Comparison of ENCODE assay signal across 30 cellular contexts in the genomic region with DNA sequence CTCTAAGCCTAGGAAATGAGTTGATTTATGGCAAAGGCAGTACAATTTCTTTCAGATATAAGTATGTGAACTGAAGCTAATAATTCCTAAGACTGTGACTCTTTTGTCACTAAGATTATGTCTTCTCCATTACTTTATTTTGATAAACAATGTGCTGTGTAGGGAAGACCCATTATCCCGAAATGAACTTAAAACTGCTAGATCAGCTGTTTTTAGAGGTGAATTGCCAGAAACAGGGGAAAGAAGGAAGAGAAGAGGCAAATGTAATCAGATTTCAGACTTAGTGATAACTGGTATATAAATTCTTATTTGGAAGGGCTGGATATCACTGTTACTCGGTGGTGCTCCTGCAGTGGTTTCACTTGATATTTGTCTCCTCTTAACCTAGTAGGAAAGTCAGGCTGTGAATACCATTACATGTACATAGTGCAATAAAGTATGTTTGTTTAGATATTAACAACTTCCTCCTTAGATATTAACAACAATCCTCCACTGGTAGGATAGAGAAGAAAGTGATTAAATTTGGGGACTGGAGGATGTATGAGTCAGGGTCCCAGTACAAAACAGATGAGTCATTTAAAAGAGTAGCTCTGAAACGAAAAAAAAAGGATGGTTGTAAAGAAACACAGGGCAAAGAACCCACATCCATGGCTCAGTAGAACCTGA.
DNase-seq lines count a peak whose midpoint lies in the region; ATAC-seq and TF ChIP-seq lines count a peak whose summit lies in the region.
"Had no signal": no experiment of that assay in that cellular context is flagged by ENCODE, and none has a peak within 500 bp of the region (broad histone marks: within the 10 kb centered on the region; RNA-seq: fewer than 3 reads in every experiment).

No MANE protein-coding gene starts in this region.

- H3K36me3 ChIP-seq in RWPE2 (ENCODE audit: low read depth): no peaks in the 10 kb centered on the region
- H3K36me3 ChIP-seq in A673 (ENCODE audit: insufficient read depth, low read length, poor library complexity, severe bottlenecking): no peaks in the 10 kb centered on the region
- H3K36me3 ChIP-seq: neural progenitor cell, spleen, suprapubic skin had no signal

- H3K27me3 ChIP-seq in RWPE2 (ENCODE audit: insufficient read depth, poor library complexity, severe bottlenecking) (no peaks in the 10 kb centered on the region), foreskin keratinocyte (no peaks in the 10 kb centered on the region), A673 (replicated peaks; ENCODE audit: insufficient read depth, low read depth, low read length, poor library complexity) (no peaks in the 10 kb centered on the region)
- H3K27me3 ChIP-seq: neural progenitor cell, spleen, suprapubic skin had no signal

- CTCF ChIA-PET in A673 (lab: Charles Lee): no interaction called here

- no TSS peak for BruUV-seq in A673 (replicated peaks; lab: Mats Ljungman, UMichigan)

- intact Hi-C loops in A673 (cut with micrococcal nuclease; ENCODE audit: unreplicated experiment): no loop called here

- H3K27me3 Mint-ChIP-seq in activated T-cell treated with anti-CD3 and anti-CD28 coated beads, Interleukin-2, amount 50 U/mL, for 4 hours (ENCODE audit: low read depth): no peaks in the 10 kb centered on the region

- H3K4me3 Mint-ChIP-seq in activated T-cell treated with anti-CD3 and anti-CD28 coated beads, Interleukin-2, amount 50 U/mL, for 4 hours: no peak overlapping the region
- H3K4me3 Mint-ChIP-seq: central memory CD8-positive, alpha-beta T cell; H9; immature natural killer cell; neural progenitor cell had no signal

- no peaks in the 10 kb centered on the region for H3K9me3 Mint-ChIP-seq in activated T-cell treated with anti-CD3 and anti-CD28 coated beads, Interleukin-2, amount 50 U/mL, for 4 hours
- H3K9me3 Mint-ChIP-seq: central memory CD8-positive, alpha-beta T cell; H9; immature natural killer cell; neural progenitor cell had no signal

- DNase-seq in activated T-cell treated with anti-CD3 and anti-CD28 coated beads, Interleukin-2, amount 50 U/mL, for 4 hours: no peak
- DNase-seq in activated T-cell treated with anti-CD3 and anti-CD28 coated beads for 4 hours: no peak
- DNase-seq in HT1080 (ENCODE audit: low read depth): peak; percentile 75
- no peak for DNase-seq in RWPE2 (ENCODE audit: low spot score)
- DNase-seq in foreskin keratinocyte: peak in 1 of 2 donors; percentile 5
- DNase-seq in stimulated activated naive CD4-positive, alpha-beta T cell treated with Interleukin-2 at 50 U/mL for 16 hours (lab: John Stamatoyannopoulos, UW): no peak
- DNase-seq in A673 (ENCODE audit: low spot score): no peak
- no peak for DNase-seq in stimulated activated CD4-positive, alpha-beta T cell treated with anti-CD3 and anti-CD28 coated beads, Interleukin-4, amount 100 ng/mL, for 1 hour
- DNase-seq: activated CD8-positive, alpha-beta memory T cell treated with anti-CD3 and anti-CD28 coated beads for 24 hours; C1 segment of cervical spinal cord; Caco-2; dermis blood vessel endothelial cell; DND-41; H9; hypothalamus; immature natural killer cell; mesendoderm; NCI-H1436 treated with DMSO at 0.1 percent for 48 hours; NCI-H446; NCI-H82; OCI-M1; right cardiac atrium; SHP77; spleen; T1000 had no signal

- H3K4me3 ChIP-seq in RWPE2 (ENCODE audit: severe bottlenecking) (no peak overlapping the region), A673 (ENCODE audit: low read depth, low read length, poor library complexity, severe bottlenecking) (no peak overlapping the region)
- H3K4me3 ChIP-seq: neural progenitor cell, spleen, suprapubic skin had no signal

- H3K4me1 Mint-ChIP-seq in activated T-cell treated with anti-CD3 and anti-CD28 coated beads, Interleukin-2, amount 50 U/mL, for 4 hours (ENCODE audit: low read depth): peaks cover 6% of the 10 kb centered on the region
- H3K4me1 Mint-ChIP-seq: central memory CD8-positive, alpha-beta T cell; immature natural killer cell; neural progenitor cell had no signal

- TF ChIP-seq CTCF in RWPE2 (IDR thresholded peaks at IDR 0.05; ENCODE audit: poor library complexity, severe bottlenecking) (no peak), foreskin keratinocyte (conservative IDR thresholded peaks at IDR 0.05) (no peak), A673 (conservative IDR thresholded peaks at IDR 0.05; ENCODE audit: low read depth, low read length) (no peak)

- H3K9me3 ChIP-seq in RWPE2 (ENCODE audit: severe bottlenecking) (no peaks in the 10 kb centered on the region), A673 (ENCODE audit: low read depth, low read length, poor library complexity, severe bottlenecking) (no peaks in the 10 kb centered on the region)
- H3K9me3 ChIP-seq: Caco-2, spleen, suprapubic skin had no signal

- peak overlapping the region; percentile 36 for H3K27ac ChIP-seq in RWPE2 (ENCODE audit: poor library complexity, severe bottlenecking)
- no peak overlapping the region for H3K27ac ChIP-seq in foreskin keratinocyte
- H3K27ac ChIP-seq in A673 (ENCODE audit: low read depth, low read length, poor library complexity, severe bottlenecking): no peak overlapping the region
- H3K27ac ChIP-seq: KMS-11, neural progenitor cell, parathyroid adenoma, spleen, suprapubic skin had no signal

- peak; percentile 69 to 71 for ATAC-seq in activated T-cell treated with anti-CD3 and anti-CD28 coated beads, Interleukin-2, amount 50 U/mL, for 4 hours
- ATAC-seq in RWPE2 (ENCODE audit: low read depth): peak; percentile 56
- peak; percentile 41 for ATAC-seq in foreskin keratinocyte
- ATAC-seq: right cardiac atrium had no signal

- peaks cover 14% of the 10 kb centered on the region for H3K4me1 ChIP-seq in RWPE2 (ENCODE audit: insufficient read depth, poor library complexity, severe bottlenecking)
- no peaks in the 10 kb centered on the region for H3K4me1 ChIP-seq in foreskin keratinocyte
- no peaks in the 10 kb centered on the region for H3K4me1 ChIP-seq in A673 (ENCODE audit: insufficient read depth, low read length, poor library complexity, severe bottlenecking)
- H3K4me1 ChIP-seq: Caco-2, neural progenitor cell, parathyroid adenoma, spleen, suprapubic skin had no signal

- no peaks in the 10 kb centered on the region for H3K36me3 Mint-ChIP-seq in activated T-cell treated with anti-CD3 and anti-CD28 coated beads, Interleukin-2, amount 50 U/mL, for 4 hours (ENCODE audit: insufficient read depth)
- H3K36me3 Mint-ChIP-seq: immature natural killer cell, neural progenitor cell had no signal

- POLR2A ChIA-PET in A673 (lab: Charles Lee; ENCODE audit: low non-redundant PET): no interaction called here
